ENCODE assay signal across 14 cellular contexts in genomic region chr10:53006663-53007610, GRCh38.
"Had no signal": no experiment of that assay in that cellular context is flagged by ENCODE, and none has a peak within 500 bp of the region (broad histone marks: within the 10 kb centered on the region; RNA-seq: fewer than 3 reads in every experiment).

No MANE protein-coding gene starts in this region.

- H3K36me3 ChIP-seq: adrenal gland, left lung, suprapubic skin, upper lobe of left lung had no signal

- H3K27ac ChIP-seq: adrenal gland, left lung, suprapubic skin, upper lobe of left lung had no signal

- H3K27me3 Mint-ChIP-seq: memory B cell had no signal

- H3K27ac Mint-ChIP-seq: activated T-helper 2 cell treated with anti-CD3 and anti-CD28 coated beads, Interferon-gamma antibody, Interleukin-2, Interleukin-4, amounts not matched to agents 10 μg/mL and 5 μg/mL and 100 μg/mL, durations not matched to agents 14 hours and 24 hours and 36 hours; memory B cell had no signal

- H3K4me3 ChIP-seq: adrenal gland, left lung, suprapubic skin, upper lobe of left lung had no signal

- H3K36me3 Mint-ChIP-seq: memory B cell had no signal

- H3K9me3 Mint-ChIP-seq: activated T-helper 2 cell treated with anti-CD3 and anti-CD28 coated beads, Interferon-gamma antibody, Interleukin-2, Interleukin-4, amounts not matched to agents 10 μg/mL and 5 μg/mL and 100 μg/mL, durations not matched to agents 14 hours and 24 hours and 36 hours had no signal

- H3K4me3 Mint-ChIP-seq: memory B cell had no signal

- H3K27me3 ChIP-seq: adrenal gland, left lung, suprapubic skin, upper lobe of left lung had no signal

- ATAC-seq: left lung; right cardiac atrium; stimulated activated naive CD8-positive, alpha-beta T cell treated with anti-CD3 and anti-CD28 coated beads, Interleukin-15, Interleukin-2, amounts not matched to agents 100 U/mL and 50 U/mL, for 24 hours had no signal

- H3K9me3 ChIP-seq: adrenal gland, left lung, suprapubic skin, upper lobe of left lung had no signal

- H3K4me1 ChIP-seq: adrenal gland, left lung, suprapubic skin, upper lobe of left lung had no signal

- DNase-seq: activated CD4-positive, CD25-positive, alpha-beta regulatory T cell; activated naive CD4-positive, alpha-beta T cell treated with anti-CD3 and anti-CD28 coated beads, Interleukin-2, amount 50 U/mL, for 16 hours; adrenal gland; foreskin melanocyte; head of caudate nucleus; left lung; right cardiac atrium; stimulated activated CD4-positive, alpha-beta T cell treated with anti-CD3 and anti-CD28 coated beads, Interleukin-2, amount 100 ng/mL, for 24 hours; stimulated activated naive CD8-positive, alpha-beta T cell treated with anti-CD3 and anti-CD28 coated beads, Interleukin-15, Interleukin-2, amounts not matched to agents 100 U/mL and 50 U/mL, for 24 hours; upper lobe of left lung had no signal

- FAIRE-seq: colon had no signal

- H3K4me1 Mint-ChIP-seq: memory B cell had no signal
